ENCODE assay signal across 1 cellular context in the genomic region with DNA sequence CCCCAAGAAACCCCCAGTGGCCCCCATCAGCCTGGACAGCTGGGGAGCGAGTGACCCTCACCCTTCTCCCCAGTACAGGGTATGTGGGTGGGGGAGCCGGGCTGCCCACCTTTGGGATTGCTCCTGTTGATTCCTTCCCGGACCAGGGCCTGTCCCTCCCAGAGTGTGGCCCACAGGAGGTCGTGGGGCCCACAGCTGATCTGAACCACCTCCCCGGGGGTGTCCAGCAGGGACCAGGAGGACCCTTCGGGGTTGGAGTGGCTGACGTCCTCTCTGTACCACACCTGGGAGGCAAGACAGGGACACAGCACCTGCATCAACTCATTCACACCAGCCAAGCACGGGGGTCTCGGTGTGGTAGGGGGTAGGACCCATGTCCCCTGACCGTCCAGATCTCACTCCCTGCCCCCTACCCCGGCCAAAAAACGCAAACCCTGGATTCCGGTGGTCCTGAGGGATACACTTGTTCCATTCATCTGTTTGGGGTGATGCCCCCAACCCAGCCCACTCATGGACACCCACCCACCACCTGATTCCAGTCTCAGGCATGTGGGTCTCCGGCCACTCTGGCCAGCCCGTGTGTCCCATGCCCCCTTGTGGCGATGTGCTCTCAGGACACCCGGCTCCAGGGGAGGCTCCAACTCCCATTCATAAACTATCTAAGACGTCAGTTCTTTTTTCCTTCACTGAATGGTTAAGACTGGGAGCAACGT.
A peak's percentile ranks its signal among the peaks of the same experiment; 100 is the strongest.
TF ChIP-seq lines count a peak whose summit lies in the region.

No MANE protein-coding gene starts in this region.

TF ChIP-seq in K562, 482 proteins besides CTCF, POLR2A, EP300 and RAD21:
- TF ChIP-seq XRCC5 (IDR thresholded peaks at IDR 0.05; ENCODE audit: low read depth, low read length) (no peak), ZNF583 (CRISPR knock-in tag; IDR thresholded peaks at IDR 0.05) (no peak), NR4A1 (CRISPR knock-in tag; IDR thresholded peaks at IDR 0.05) (no peak), NR4A1 (tag; IDR thresholded peaks at IDR 0.05) (no peak), SMC3 (conservative IDR thresholded peaks at IDR 0.05; ENCODE audit: insufficient read depth, low read depth, low read length) (peak; percentile 50), ZBTB7A (IDR thresholded peaks at IDR 0.05; ENCODE audit: borderline replicate concordance, control insufficient read depth, low read depth, low read length) (peak; percentile 58; the same call in 1 of the 2 replicates)
- TF ChIP-seq, protein P1, sequence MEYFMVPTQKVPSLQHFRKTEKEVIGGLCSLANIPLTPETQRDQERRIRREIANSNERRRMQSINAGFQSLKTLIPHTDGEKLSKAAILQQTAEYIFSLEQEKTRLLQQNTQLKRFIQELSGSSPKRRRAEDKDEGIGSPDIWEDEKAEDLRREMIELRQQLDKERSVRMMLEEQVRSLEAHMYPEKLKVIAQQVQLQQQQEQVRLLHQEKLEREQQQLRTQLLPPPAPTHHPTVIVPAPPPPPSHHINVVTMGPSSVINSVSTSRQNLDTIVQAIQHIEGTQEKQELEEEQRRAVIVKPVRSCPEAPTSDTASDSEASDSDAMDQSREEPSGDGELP (CRISPR knock-in tag; IDR thresholded peaks at IDR 0.05; ENCODE audit: borderline replicate concordance) = peak; percentile 28; the same call in 1 of the 2 replicates
- TF ChIP-seq, protein P2, sequence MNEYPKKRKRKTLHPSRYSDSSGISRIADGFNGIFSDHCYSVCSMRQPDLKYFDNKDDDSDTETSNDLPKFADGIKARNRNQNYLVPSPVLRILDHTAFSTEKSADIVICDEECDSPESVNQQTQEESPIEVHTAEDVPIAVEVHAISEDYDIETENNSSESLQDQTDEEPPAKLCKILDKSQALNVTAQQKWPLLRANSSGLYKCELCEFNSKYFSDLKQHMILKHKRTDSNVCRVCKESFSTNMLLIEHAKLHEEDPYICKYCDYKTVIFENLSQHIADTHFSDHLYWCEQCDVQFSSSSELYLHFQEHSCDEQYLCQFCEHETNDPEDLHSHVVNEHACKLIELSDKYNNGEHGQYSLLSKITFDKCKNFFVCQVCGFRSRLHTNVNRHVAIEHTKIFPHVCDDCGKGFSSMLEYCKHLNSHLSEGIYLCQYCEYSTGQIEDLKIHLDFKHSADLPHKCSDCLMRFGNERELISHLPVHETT (CRISPR knock-in tag; conservative IDR thresholded peaks at IDR 0.05 in 1 of 2, IDR thresholded peaks at IDR 0.05 in 1 of 2) = no peak
